Comparison of ENCODE assay signal across 8 cellular contexts in genomic region chr2:109213646-109214417, GRCh38.
A peak's percentile ranks its signal among the peaks of the same experiment; 100 is the strongest.
DNase-seq lines count a peak whose midpoint lies in the region; ATAC-seq and TF ChIP-seq lines count a peak whose summit lies in the region.

No MANE protein-coding gene starts in this region.

- H3K4me3 ChIP-seq in lung (no peak overlapping the region), esophagus muscularis mucosa (no peak overlapping the region)

- TF ChIP-seq EP300 in esophagus muscularis mucosa (IDR thresholded peaks at IDR 0.05), result no peak

- H3K36me3 ChIP-seq in lung (ENCODE audit: control insufficient read depth in 2 of 2, insufficient read depth in 2 of 2, low read length in 2 of 2), result no peaks in the 10 kb centered on the region
- H3K36me3 ChIP-seq in esophagus muscularis mucosa, result no peaks in the 10 kb centered on the region

- no peak for TF ChIP-seq POLR2A in esophagus muscularis mucosa (IDR thresholded peaks at IDR 0.05; ENCODE audit: low read depth)

- intact Hi-C loops in esophagus muscularis mucosa (cut with DNase I), result no loop called here

- ATAC-seq in GM19023 (IDR thresholded peaks at IDR 0.05; ENCODE audit: unreplicated experiment), result peak; percentile 48
- ATAC-seq in HG03139 (IDR thresholded peaks at IDR 0.05; ENCODE audit: unreplicated experiment), result peak; percentile 45
- peak; percentile 20 for ATAC-seq in lung (ENCODE audit: insufficient read depth, low FRiP score)
- ATAC-seq in stimulated activated memory B cell treated with anti-CD40 and anti-IgM and Interleukin-4, amounts not matched to agents 10 μg/mL and 1 μg/mL and 100 μg/mL, for 72 hours, result peak; percentile 83

- peak overlapping the region; percentile 70 for H3K4me3 Mint-ChIP-seq in activated naive CD4-positive, alpha-beta T cell treated with anti-CD3 and anti-CD28 coated beads, Interleukin-2, amount 50 U/mL, for 24 hours
- peak overlapping the region; percentile 14 for H3K4me3 Mint-ChIP-seq in stimulated activated memory B cell treated with anti-CD40 and anti-IgM and Interleukin-4, amounts not matched to agents 10 μg/mL and 1 μg/mL and 100 μg/mL, for 72 hours

- peaks cover 66% of the 10 kb centered on the region for H3K4me1 Mint-ChIP-seq in activated naive CD4-positive, alpha-beta T cell treated with anti-CD3 and anti-CD28 coated beads, Interleukin-2, amount 50 U/mL, for 24 hours
- peaks cover 40% of the 10 kb centered on the region for H3K4me1 Mint-ChIP-seq in stimulated activated memory B cell treated with anti-CD40 and anti-IgM and Interleukin-4, amounts not matched to agents 10 μg/mL and 1 μg/mL and 100 μg/mL, for 72 hours

- DNase-seq in SKM-1 (lab: John Stamatoyannopoulos, UW; ENCODE audit: unreplicated experiment) (peak; percentile 100), lung (ENCODE audit: low spot score) (no peak), esophagus muscularis mucosa (ENCODE audit: extremely low spot score) (no peak), NCI-H345 (lab: John Stamatoyannopoulos, UW) (no peak)

- H3K9me3 Mint-ChIP-seq in activated naive CD4-positive, alpha-beta T cell treated with anti-CD3 and anti-CD28 coated beads, Interleukin-2, amount 50 U/mL, for 24 hours, result no peaks in the 10 kb centered on the region
- peaks cover 2% of the 10 kb centered on the region for H3K9me3 Mint-ChIP-seq in stimulated activated memory B cell treated with anti-CD40 and anti-IgM and Interleukin-4, amounts not matched to agents 10 μg/mL and 1 μg/mL and 100 μg/mL, for 72 hours

- no peak for TF ChIP-seq CTCF in lung (IDR thresholded peaks at IDR 0.05; ENCODE audit: control extremely low read depth, extremely low read depth)
- TF ChIP-seq CTCF in esophagus muscularis mucosa (IDR thresholded peaks at IDR 0.05), result no peak

- peaks cover 8 to 24% of the 10 kb centered on the region in 2 donors for H3K4me1 ChIP-seq in lung (ENCODE audit: control insufficient read depth in 2 of 2, insufficient read depth in 2 of 2, low read length in 2 of 2)
- peaks cover 48 to 61% (median 57%) of the 10 kb centered on the region in 4 donors for H3K4me1 ChIP-seq in esophagus muscularis mucosa

- H3K27ac ChIP-seq in lung (ENCODE audit: low read depth in 1 of 2, low read length in 1 of 2) (peak overlapping the region in 1 of 2 donors; percentile 7), esophagus muscularis mucosa (replicated peaks in 1 of 4) (no peak overlapping the region)

- H3K9me3 ChIP-seq in lung (ENCODE audit: control insufficient read depth in 2 of 2, insufficient read depth in 1 of 2, low read length in 1 of 2) (no peaks in the 10 kb centered on the region), esophagus muscularis mucosa (no peaks in the 10 kb centered on the region)

- H3K27me3 ChIP-seq in lung (ENCODE audit: control insufficient read depth, insufficient read depth), result no peaks in the 10 kb centered on the region
- H3K27me3 ChIP-seq in esophagus muscularis mucosa, result no peaks in the 10 kb centered on the region

- peaks cover 3% of the 10 kb centered on the region for H3K36me3 Mint-ChIP-seq in activated naive CD4-positive, alpha-beta T cell treated with anti-CD3 and anti-CD28 coated beads, Interleukin-2, amount 50 U/mL, for 24 hours
- no peaks in the 10 kb centered on the region for H3K36me3 Mint-ChIP-seq in stimulated activated memory B cell treated with anti-CD40 and anti-IgM and Interleukin-4, amounts not matched to agents 10 μg/mL and 1 μg/mL and 100 μg/mL, for 72 hours

- peaks cover 31% of the 10 kb centered on the region for H3K27me3 Mint-ChIP-seq in activated naive CD4-positive, alpha-beta T cell treated with anti-CD3 and anti-CD28 coated beads, Interleukin-2, amount 50 U/mL, for 24 hours
- peaks cover 80% of the 10 kb centered on the region for H3K27me3 Mint-ChIP-seq in stimulated activated memory B cell treated with anti-CD40 and anti-IgM and Interleukin-4, amounts not matched to agents 10 μg/mL and 1 μg/mL and 100 μg/mL, for 72 hours

- H3K27ac Mint-ChIP-seq in activated naive CD4-positive, alpha-beta T cell treated with anti-CD3 and anti-CD28 coated beads, Interleukin-2, amount 50 U/mL, for 24 hours, result peak overlapping the region; percentile 60
- peak overlapping the region; percentile 35 for H3K27ac Mint-ChIP-seq in stimulated activated memory B cell treated with anti-CD40 and anti-IgM and Interleukin-4, amounts not matched to agents 10 μg/mL and 1 μg/mL and 100 μg/mL, for 72 hours

- 28 to 50% methylated on average over 16 of the region's 16 CpGs for WGBS in lung, 2 donors
- WGBS in esophagus muscularis mucosa, result 75% methylated on average over 16 of the region's 16 CpGs

Comparison
In these comparisons a context has a peak if more than half of its experiments do, and no peak if none do; other contexts are left out.
1. ATAC-seq: peak in every context shown above with its lines; median percentile 83 in stimulated activated memory B cell treated with anti-CD40 and anti-IgM and Interleukin-4, amounts not matched to agents 10 μg/mL and 1 μg/mL and 100 μg/mL, for 72 hours; 48 in GM19023; 45 in HG03139; 20 in lung.